ENCODE assay signal across 27 cellular contexts in genomic region chr3:189401196-189401595, GRCh38.
"Had no signal": no experiment of that assay in that cellular context is flagged by ENCODE, and none has a peak within 500 bp of the region (broad histone marks: within the 10 kb centered on the region; RNA-seq: fewer than 3 reads in every experiment).

No MANE protein-coding gene starts in this region.

- H3K4me1 ChIP-seq: stomach, suprapubic skin, testis, thyroid gland, tibial artery, tibial nerve, upper lobe of left lung, upper lobe of right lung, uterus, vagina had no signal

- ATAC-seq: stimulated activated effector memory CD8-positive, alpha-beta T cell treated with anti-CD3 and anti-CD28 coated beads, Interleukin-12 subunit alpha, Interleukin-12 subunit beta, amount 100 ng/mL, for 72 hours; stimulated activated memory B cell treated with anti-CD40 and anti-IgM and Interleukin-4, amounts not matched to agents 10 μg/mL and 1 μg/mL and 100 μg/mL, for 72 hours; stimulated activated naive B cell treated with anti-CD40 and anti-IgM and Interleukin-4, amounts not matched to agents 10 μg/mL and 1 μg/mL and 100 μg/mL, for 72 hours; stimulated activated naive CD8-positive, alpha-beta T cell treated with anti-CD3 and anti-CD28 coated beads, Interleukin-15, amount 100 ng/mL, for 72 hours; stimulated activated naive CD8-positive, alpha-beta T cell treated with anti-CD3 and anti-CD28 coated beads, Interleukin-15, Interleukin-2, amounts not matched to agents 100 U/mL and 50 U/mL, for 24 hours; upper lobe of right lung had no signal

- H3K9me3 ChIP-seq: stomach, suprapubic skin, testis, thoracic aorta, thyroid gland, tibial artery, tibial nerve, transverse colon, upper lobe of left lung, upper lobe of right lung, uterus, vagina had no signal

- DNase-seq: stimulated activated CD4-positive, alpha-beta T cell treated with anti-CD3 and anti-CD28 coated beads, Interleukin-2, amount 100 ng/mL, for 48 hours; stimulated activated CD4-positive, alpha-beta T cell treated with anti-CD3 and anti-CD28 coated beads, Interleukin-4, amount 100 ng/mL, for 1 hour; stimulated activated CD4-positive, alpha-beta T cell treated with anti-CD3 and anti-CD28 coated beads, Interleukin-4, amount 100 ng/mL, for 24 hours; stimulated activated CD4-positive, alpha-beta T cell treated with anti-CD3 and anti-CD28 coated beads, Interleukin-4, amount 100 ng/mL, for 4 hours; stimulated activated CD8-positive, alpha-beta memory T cell treated with anti-CD3 and anti-CD28 coated beads, Interleukin-4, amount 100 ng/mL, for 48 hours; stimulated activated naive B cell treated with anti-CD40 and anti-IgM and Interleukin-4, amounts not matched to agents 10 μg/mL and 1 μg/mL and 100 μg/mL, for 72 hours; stimulated activated naive CD4-positive, alpha-beta T cell; stimulated activated naive CD4-positive, alpha-beta T cell treated with Interleukin-2 at 50 U/mL for 16 hours; stimulated activated naive CD8-positive, alpha-beta T cell treated with anti-CD3 and anti-CD28 coated beads, Interleukin-15, amount 100 ng/mL, for 72 hours; stimulated activated naive CD8-positive, alpha-beta T cell treated with anti-CD3 and anti-CD28 coated beads, Interleukin-15, Interleukin-2, amounts not matched to agents 100 U/mL and 50 U/mL, for 24 hours; stomach; substantia nigra; testis; thyroid gland; tibial artery; transverse colon; trophoblast cell; upper lobe of left lung; upper lobe of right lung; uterus had no signal

- H3K36me3 ChIP-seq: stomach, suprapubic skin, thoracic aorta, thyroid gland, tibial artery, tibial nerve, transverse colon, upper lobe of left lung, upper lobe of right lung, uterus, vagina had no signal

- FAIRE-seq: urothelium cell line had no signal

- H3K27ac ChIP-seq: stomach, suprapubic skin, testis, thoracic aorta, thyroid gland, tibial artery, tibial nerve, transverse colon, upper lobe of left lung, upper lobe of right lung, uterus, vagina had no signal

- H3K4me3 ChIP-seq: stomach, suprapubic skin, testis, thoracic aorta, thyroid gland, tibial artery, tibial nerve, transverse colon, upper lobe of left lung, upper lobe of right lung, uterus, vagina had no signal
